ENCODE assay signal across 21 cellular contexts in genomic region chr2:24203029-24203786, GRCh38. TPM values are rescaled to one million over a fixed set of nuclear protein-coding genes. Genes with fewer than 3 reads are reported as not detected.
"Had no signal": no experiment of that assay in that cellular context is flagged by ENCODE, and none has a peak within 500 bp of the region (broad histone marks: within the 10 kb centered on the region; RNA-seq: fewer than 3 reads in every experiment).

No MANE protein-coding gene starts in this region.

- H3K4me3 Mint-ChIP-seq: activated CD8-positive, alpha-beta T cell treated with anti-CD3 and anti-CD28 coated beads, Interleukin-2, amount 10 ng/mL, durations not matched to agents 7 days and 5 days; activated naive CD8-positive, alpha-beta T cell treated with anti-CD3 and anti-CD28 coated beads for 36 hours; activated T-helper 1 cell treated with anti-CD3 and anti-CD28 coated beads, Interleukin-12 subunit alpha, Interleukin-12 subunit beta, Interleukin-2, Interleukin-4 antibody, amounts not matched to agents 30 ng/mL and 10 ng/mL and 1 ng/mL, durations not matched to agents 14 hours and 24 hours and 36 hours; natural killer cell treated with Interleukin-12 subunit alpha and Interleukin-12 subunit beta and Interleukin-15 and Interleukin-18, amount 100 ng/mL, for 72 hours; stimulated activated naive B cell treated with anti-CD40 and anti-IgM and Interleukin-4, amounts not matched to agents 10 μg/mL and 1 μg/mL and 100 μg/mL, for 72 hours; T-helper 17 cell had no signal

- H3K9me3 Mint-ChIP-seq: activated naive CD8-positive, alpha-beta T cell treated with anti-CD3 and anti-CD28 coated beads for 36 hours; activated T-helper 1 cell treated with anti-CD3 and anti-CD28 coated beads, Interleukin-12 subunit alpha, Interleukin-12 subunit beta, Interleukin-2, Interleukin-4 antibody, amounts not matched to agents 30 ng/mL and 10 ng/mL and 1 ng/mL, durations not matched to agents 14 hours and 24 hours and 36 hours; natural killer cell treated with Interleukin-12 subunit alpha and Interleukin-12 subunit beta and Interleukin-15 and Interleukin-18, amount 100 ng/mL, for 72 hours had no signal

- DNase-seq: activated CD4-positive, alpha-beta T cell treated with anti-CD3 and anti-CD28 coated beads for 48 hours; activated CD8-positive, alpha-beta memory T cell treated with anti-CD3 and anti-CD28 coated beads, Interleukin-2, amount 50 U/mL, for 48 hours; activated CD8-positive, alpha-beta T cell treated with anti-CD3 and anti-CD28 coated beads, Interleukin-2, amount 10 ng/mL, durations not matched to agents 7 days and 5 days; activated naive CD8-positive, alpha-beta T cell treated with anti-CD3 and anti-CD28 coated beads for 36 hours; amygdala; body of pancreas; central memory CD4-positive, alpha-beta T cell; esophagus squamous epithelium; foreskin keratinocyte; glutamatergic neuron; stimulated activated CD4-positive, alpha-beta T cell treated with anti-CD3 and anti-CD28 coated beads, Interleukin-15, amount 100 ng/mL, for 24 hours; stimulated activated CD4-positive, alpha-beta T cell treated with anti-CD3 and anti-CD28 coated beads, Interleukin-4, amount 100 ng/mL, for 1 hour; stimulated activated naive B cell treated with anti-CD40 and anti-IgM and Interleukin-4, amounts not matched to agents 10 μg/mL and 1 μg/mL and 100 μg/mL, for 72 hours; T-helper 17 cell; trophoblast cell had no signal

- H3K27me3 ChIP-seq: body of pancreas, esophagus squamous epithelium, foreskin keratinocyte, suprapubic skin had no signal

- H3K27ac ChIP-seq: body of pancreas, coronary artery, esophagus squamous epithelium, foreskin keratinocyte, skin epidermis, suprapubic skin had no signal

- ATAC-seq: activated CD8-positive, alpha-beta T cell treated with anti-CD3 and anti-CD28 coated beads, Interleukin-2, amount 10 ng/mL, durations not matched to agents 7 days and 5 days; body of pancreas; foreskin keratinocyte; left lobe of liver; natural killer cell treated with Interleukin-12 subunit alpha and Interleukin-12 subunit beta and Interleukin-15 and Interleukin-18, amount 100 ng/mL, for 72 hours; stimulated activated naive B cell treated with anti-CD40 and anti-IgM and Interleukin-4, amounts not matched to agents 10 μg/mL and 1 μg/mL and 100 μg/mL, for 72 hours; T-helper 17 cell had no signal

- H3K4me1 Mint-ChIP-seq: activated naive CD8-positive, alpha-beta T cell treated with anti-CD3 and anti-CD28 coated beads for 36 hours; stimulated activated naive B cell treated with anti-CD40 and anti-IgM and Interleukin-4, amounts not matched to agents 10 μg/mL and 1 μg/mL and 100 μg/mL, for 72 hours had no signal

- H3K9me3 ChIP-seq: body of pancreas, esophagus squamous epithelium, suprapubic skin had no signal

- H3K27me3 Mint-ChIP-seq: activated naive CD8-positive, alpha-beta T cell treated with anti-CD3 and anti-CD28 coated beads for 36 hours; natural killer cell treated with Interleukin-12 subunit alpha and Interleukin-12 subunit beta and Interleukin-15 and Interleukin-18, amount 100 ng/mL, for 72 hours; stimulated activated naive B cell treated with anti-CD40 and anti-IgM and Interleukin-4, amounts not matched to agents 10 μg/mL and 1 μg/mL and 100 μg/mL, for 72 hours; T-helper 17 cell had no signal

- H3K27ac Mint-ChIP-seq: activated CD8-positive, alpha-beta T cell treated with anti-CD3 and anti-CD28 coated beads, Interleukin-2, amount 10 ng/mL, durations not matched to agents 7 days and 5 days; activated naive CD8-positive, alpha-beta T cell treated with anti-CD3 and anti-CD28 coated beads for 36 hours; activated T-helper 1 cell treated with anti-CD3 and anti-CD28 coated beads, Interleukin-12 subunit alpha, Interleukin-12 subunit beta, Interleukin-2, Interleukin-4 antibody, amounts not matched to agents 30 ng/mL and 10 ng/mL and 1 ng/mL, durations not matched to agents 14 hours and 24 hours and 36 hours; natural killer cell treated with Interleukin-12 subunit alpha and Interleukin-12 subunit beta and Interleukin-15 and Interleukin-18, amount 100 ng/mL, for 72 hours; stimulated activated naive B cell treated with anti-CD40 and anti-IgM and Interleukin-4, amounts not matched to agents 10 μg/mL and 1 μg/mL and 100 μg/mL, for 72 hours; T-helper 17 cell had no signal

- H3K4me3 ChIP-seq: body of pancreas, coronary artery, esophagus squamous epithelium, skin epidermis, suprapubic skin had no signal

- H3K4me1 ChIP-seq: body of pancreas, esophagus squamous epithelium, foreskin keratinocyte, suprapubic skin had no signal

RNA-seq across cellular contexts. Expression of gene FAM228A, which starts 28.4 kb away (rescaled TPM):
- total RNA-seq: activated CD8-positive, alpha-beta T cell treated with anti-CD3 and anti-CD28 coated beads, Interleukin-2, amount 10 ng/mL, durations not matched to agents 7 days and 5 days; activated naive CD8-positive, alpha-beta T cell treated with anti-CD3 and anti-CD28 coated beads for 36 hours; activated T-helper 1 cell treated with anti-CD3 and anti-CD28 coated beads, Interleukin-12 subunit alpha, Interleukin-12 subunit beta, Interleukin-2, Interleukin-4 antibody, amounts not matched to agents 30 ng/mL and 10 ng/mL and 1 ng/mL, durations not matched to agents 14 hours and 24 hours and 36 hours; body of pancreas had no signal
